8 cellular contexts compared by ENCODE assay signal in genomic region chr2:96306370-96306769, GRCh38. TPM values are rescaled to one million over a fixed set of nuclear protein-coding genes. Genes with fewer than 3 reads are reported as not detected.
DNase-seq lines count a peak whose midpoint lies in the region; ATAC-seq and TF ChIP-seq lines count a peak whose summit lies in the region.

No MANE protein-coding gene starts in this region.

- H2AFZ ChIP-seq in Karpas-422 (ENCODE audit: low read length) (no peak overlapping the region; the same call in 1 of the 2 replicates), mammary epithelial cell (ENCODE audit: low read depth, low read length) (peak overlapping the region; percentile 98)

- H3K27me3 ChIP-seq in Karpas-422 (ENCODE audit: low read length) (no peaks in the 10 kb centered on the region), mammary epithelial cell (ENCODE audit: insufficient read depth, low read length) (no peaks in the 10 kb centered on the region), muscle layer of colon (ENCODE audit: control insufficient read depth in 1 of 2, insufficient read depth in 2 of 2, low read length in 2 of 2) (no peaks in the 10 kb centered on the region)

- H4K20me1 ChIP-seq in Karpas-422 (ENCODE audit: insufficient read depth, low read depth, low read length) (no peaks in the 10 kb centered on the region), mammary epithelial cell (ENCODE audit: insufficient read depth, low read length) (no peaks in the 10 kb centered on the region)

- H3K27ac ChIP-seq in Karpas-422 (ENCODE audit: low read length), result peak overlapping the region; percentile 69
- H3K27ac ChIP-seq in mammary epithelial cell (ENCODE audit: insufficient read depth, low read depth, low read length), result peak overlapping the region; percentile 79
- no peak overlapping the region for H3K27ac ChIP-seq in muscle layer of colon (ENCODE audit: low read depth, low read length)

- CTCF ChIA-PET in mammary epithelial cell (lab: Charles Lee; ENCODE audit: low non-redundant PET), result no interaction called here

- no peaks in the 10 kb centered on the region for H3K9me3 ChIP-seq in Karpas-422 (ENCODE audit: low read length)
- no peaks in the 10 kb centered on the region for H3K9me3 ChIP-seq in mammary epithelial cell (replicated peaks; ENCODE audit: insufficient read depth, low read length)
- H3K9me3 ChIP-seq in muscle layer of colon (ENCODE audit: low read length), result no peaks in the 10 kb centered on the region

- intact Hi-C loops in mammary epithelial cell (cut with micrococcal nuclease), result no loop called here

- in situ Hi-C loops in mammary epithelial cell (cut with MboI; ENCODE audit: low sequenced_read_pairs in 2 of 2), result loop anchor here in 1 of 2 donors (25.0 kb wide), 1 partner anchor 206 kb away; the partner anchor contains the start of gene NEURL3

- peak overlapping the region; percentile 100 for H3K4me3 ChIP-seq in AG09309 (ENCODE audit: control insufficient read depth, low read depth, low read length)
- peak overlapping the region; percentile 79 for H3K4me3 ChIP-seq in Karpas-422 (ENCODE audit: low read length)
- peak overlapping the region; percentile 74 to 97 (median 84) for H3K4me3 ChIP-seq in mammary epithelial cell (replicated peaks in 1 of 3; ENCODE audit: insufficient read depth in 1 of 3, low read depth in 2 of 3, low read length in 3 of 3)
- H3K4me3 ChIP-seq in muscle layer of colon (ENCODE audit: low read depth in 1 of 2, low read length in 2 of 2), result peak overlapping the region; percentile 92 to 98

- DNase-seq in AG09309 (ENCODE audit: low read depth) (no peak), Karpas-422 (peak; percentile 44), mammary epithelial cell (no peak), cerebellar cortex (ENCODE audit: low spot score) (no peak)
- no peak for DNase-seq in effector CD4-positive, alpha-beta T cell

- H3K79me2 ChIP-seq in Karpas-422 (ENCODE audit: low read length), result peaks cover 46% of the 10 kb centered on the region
- peaks cover 40% of the 10 kb centered on the region for H3K79me2 ChIP-seq in mammary epithelial cell (ENCODE audit: insufficient read depth, low read length)

- H3K9me2 ChIP-seq in Karpas-422 (replicated peaks; ENCODE audit: insufficient read depth, low read length), result no peaks in the 10 kb centered on the region

- WGBS in mammary epithelial cell (ENCODE audit: low coverage, missing lambda C conversion rate), result 100% methylated on average over 3 of the region's 3 CpGs

- H3K4me2 ChIP-seq in Karpas-422 (ENCODE audit: low read depth, low read length, poor library complexity, severe bottlenecking), result peak overlapping the region; percentile 88
- peak overlapping the region; percentile 74 for H3K4me2 ChIP-seq in mammary epithelial cell (ENCODE audit: insufficient read depth, low read depth, low read length)

- TF ChIP-seq CTCF in AG09309 (IDR thresholded peaks at IDR 0.05; ENCODE audit: control insufficient read depth, insufficient read depth, low read depth, low read length, missing control alignments) (no peak), mammary epithelial cell (conservative IDR thresholded peaks at IDR 0.05 in 1 of 2, IDR thresholded peaks at IDR 0.05 in 1 of 2; ENCODE audit: extremely low read depth in 1 of 2, insufficient read depth in 1 of 2, low read depth in 1 of 2, low read length in 2 of 2) (no peak)

- peaks cover 24% of the 10 kb centered on the region for H3K4me1 ChIP-seq in Karpas-422 (ENCODE audit: low read length)
- peaks cover 15% of the 10 kb centered on the region for H3K4me1 ChIP-seq in mammary epithelial cell (ENCODE audit: insufficient read depth, low read length)
- peaks cover 21% of the 10 kb centered on the region for H3K4me1 ChIP-seq in muscle layer of colon (ENCODE audit: insufficient read depth, low read length)

- no peak for ATAC-seq in GM21381 (IDR thresholded peaks at IDR 0.05; ENCODE audit: unreplicated experiment)
- no peak for ATAC-seq in HG03342 (IDR thresholded peaks at IDR 0.05; ENCODE audit: unreplicated experiment)

- dilution Hi-C loops in mammary epithelial cell (cut with HindIII; ENCODE audit: low sequenced_read_pairs), result no loop called here

- H3K9ac ChIP-seq in Karpas-422 (ENCODE audit: low read length) (peak overlapping the region; percentile 89), mammary epithelial cell (ENCODE audit: insufficient read depth, low read length) (no peak overlapping the region), muscle layer of colon (ENCODE audit: low read length) (no peak overlapping the region)

- H3K36me3 ChIP-seq in Karpas-422 (ENCODE audit: insufficient read depth, low read length) (peaks cover 27% of the 10 kb centered on the region), mammary epithelial cell (ENCODE audit: insufficient read depth, low read length) (peaks cover 19% of the 10 kb centered on the region), muscle layer of colon (ENCODE audit: insufficient read depth, low read length) (peaks cover 23% of the 10 kb centered on the region)

- BruUV-seq in mammary epithelial cell (replicated peaks; lab: Mats Ljungman, UMichigan), result no TSS peak

RNA-seq across cellular contexts. Expression of gene SNRNP200, which starts 1.0 kb away (rescaled TPM):
- total RNA-seq in Karpas-422 (2014; rRNA removed; shearing (Covaris generic); ENCODE audit: low replicate concordance), result 68.1 and 83.8 TPM in 2 replicates
- 10 to 100 TPM; 45.5 to 93.8 TPM for total RNA-seq in mammary epithelial cell
- 108 TPM for polyA plus RNA-seq in mammary epithelial cell
- polyA minus RNA-seq in mammary epithelial cell, result 191 TPM

RNA-seq across cellular contexts. Expression of gene ITPRIPL1, which starts 18.7 kb away (rescaled TPM):
- total RNA-seq in Karpas-422 (2014; rRNA removed; shearing (Covaris generic); ENCODE audit: low replicate concordance), result 12.4 and 21.2 TPM in 2 replicates
- total RNA-seq in mammary epithelial cell, result 1 to 10 TPM in 1 of 2 donors, under 1 TPM in 1; 0.28 to 1.3 TPM
- 0.17 TPM for polyA plus RNA-seq in mammary epithelial cell
- polyA minus RNA-seq in mammary epithelial cell, result not detected

RNA-seq across cellular contexts. Expression of gene NCAPH, which starts 29.2 kb away (rescaled TPM):
- total RNA-seq in Karpas-422 (2014; rRNA removed; shearing (Covaris generic); ENCODE audit: low replicate concordance), result 23.1 and 24.2 TPM in 2 replicates
- 10 to 100 TPM in 1 of 2 donors, 1 to 10 TPM in 1; 1.2 to 21.1 TPM for total RNA-seq in mammary epithelial cell
- 34.5 TPM for polyA plus RNA-seq in mammary epithelial cell
- polyA minus RNA-seq in mammary epithelial cell, result 46.3 TPM

RNA-seq across cellular contexts. Expression of gene CIAO1, which starts 40.3 kb away (rescaled TPM):
- total RNA-seq in Karpas-422 (2014; rRNA removed; shearing (Covaris generic); ENCODE audit: low replicate concordance), result 71.2 and 101 TPM in 2 replicates
- 10 to 100 TPM; 64.5 to 93.9 TPM for total RNA-seq in mammary epithelial cell
- 92.4 TPM for polyA plus RNA-seq in mammary epithelial cell
- 108 TPM for polyA minus RNA-seq in mammary epithelial cell

RNA-seq across cellular contexts. Expression of gene TMEM127, which starts 40.6 kb away (rescaled TPM):
- 17.7 and 21.9 TPM in 2 replicates for total RNA-seq in Karpas-422 (2014; rRNA removed; shearing (Covaris generic); ENCODE audit: low replicate concordance)
- 10 to 100 TPM; 39.9 to 43.8 TPM for total RNA-seq in mammary epithelial cell
- 47.6 TPM for polyA plus RNA-seq in mammary epithelial cell
- 36.5 TPM for polyA minus RNA-seq in mammary epithelial cell
